12 cellular contexts compared by ENCODE assay signal in genomic region chr14:90300649-90301048, GRCh38. TPM values are rescaled to one million over a fixed set of nuclear protein-coding genes. Genes with fewer than 3 reads are reported as not detected.
A peak's percentile ranks its signal among the peaks of the same experiment; 100 is the strongest.
DNase-seq lines count a peak whose midpoint lies in the region; ATAC-seq and TF ChIP-seq lines count a peak whose summit lies in the region.
"Had no signal": no experiment of that assay in that cellular context is flagged by ENCODE, and none has a peak within 500 bp of the region (broad histone marks: within the 10 kb centered on the region; RNA-seq: fewer than 3 reads in every experiment).

No MANE protein-coding gene starts in this region.

- H3K4me3 ChIP-seq in left ventricle myocardium inferior, result no peak overlapping the region
- no peak overlapping the region for H3K4me3 ChIP-seq in fibroblast of villous mesenchyme (ENCODE audit: low read depth, low read length)
- H3K4me3 ChIP-seq in upper lobe of right lung, result no peak overlapping the region
- no peak overlapping the region for H3K4me3 ChIP-seq in ascending aorta
- H3K4me3 ChIP-seq: breast epithelium, right lobe of liver had no signal

- H3K36me3 ChIP-seq in left ventricle myocardium inferior, result peaks cover 52% of the 10 kb centered on the region
- peaks cover 44% of the 10 kb centered on the region for H3K36me3 ChIP-seq in upper lobe of right lung
- H3K36me3 ChIP-seq in ascending aorta, result peaks cover 19 to 36% of the 10 kb centered on the region in 2 donors
- H3K36me3 ChIP-seq: breast epithelium had no signal

- H3K9me3 ChIP-seq in left ventricle myocardium inferior (replicated peaks) (no peaks in the 10 kb centered on the region), upper lobe of right lung (no peaks in the 10 kb centered on the region), ascending aorta (no peaks in the 10 kb centered on the region)
- H3K9me3 ChIP-seq: breast epithelium, right lobe of liver had no signal

- H3K27me3 ChIP-seq in left ventricle myocardium inferior (ENCODE audit: low read depth) (no peaks in the 10 kb centered on the region), upper lobe of right lung (no peaks in the 10 kb centered on the region), ascending aorta (no peaks in the 10 kb centered on the region)
- H3K27me3 ChIP-seq: breast epithelium, right lobe of liver had no signal

- POLR2A ChIA-PET in HEK293T (lab: Yijun Ruan, JAX), result interaction anchor here (1.2 to 1.4 kb wide), 2 partner anchors 96 to 97 kb away, joined by 4 to 6 read pairs; no protein-coding TSS in a partner anchor

- H3K4me1 ChIP-seq in left ventricle myocardium inferior (peaks cover 41% of the 10 kb centered on the region), upper lobe of right lung (peaks cover 9% of the 10 kb centered on the region), ascending aorta (peaks cover 0 to 14% of the 10 kb centered on the region in 2 donors)

- TF ChIP-seq CTCF in left ventricle myocardium inferior (IDR thresholded peaks at IDR 0.05; ENCODE audit: borderline replicate concordance) (no peak), fibroblast of villous mesenchyme (IDR thresholded peaks at IDR 0.05; ENCODE audit: insufficient read depth, low read depth, low read length) (no peak), upper lobe of right lung (IDR thresholded peaks at IDR 0.05) (no peak), ascending aorta (IDR thresholded peaks at IDR 0.05) (no peak)

- H3K27ac ChIP-seq in left ventricle myocardium inferior (replicated peaks) (peak overlapping the region; percentile 71), upper lobe of right lung (no peak overlapping the region), ascending aorta (peak overlapping the region in 1 of 2 donors; percentile 26)
- H3K27ac ChIP-seq: right lobe of liver had no signal

- DNase-seq in left ventricle myocardium inferior, result no peak
- no peak for DNase-seq in cardiac septum (ENCODE audit: low spot score)
- peak; percentile 7 for DNase-seq in T1000 (lab: John Stamatoyannopoulos, UW)
- peak; percentile 68 for DNase-seq in fibroblast of villous mesenchyme (ENCODE audit: low read depth)
- DNase-seq in upper lobe of right lung, result no peak
- no peak for DNase-seq in stimulated activated CD4-positive, alpha-beta T cell treated with anti-CD3 and anti-CD28 coated beads, Interleukin-4, amount 100 ng/mL, for 24 hours
- DNase-seq in ascending aorta (ENCODE audit: low spot score in 2 of 2), result no peak
- DNase-seq in HEK293T (ENCODE audit: extremely low spot score), result no peak
- DNase-seq: COR-L47, NCI-H1436 had no signal

- intact Hi-C loops in left ventricle myocardium inferior (cut with micrococcal nuclease), result no loop called here
- intact Hi-C loops in cardiac septum (cut with DNase I), result loop anchor here (5.0 to 10.0 kb wide), 3 partner anchors 97 to 457 kb away; partner anchors contain the start of gene CALM1
- intact Hi-C loops in upper lobe of right lung (cut with DNase I), result no loop called here
- intact Hi-C loops in ascending aorta (cut with DNase I), result loop anchor here (2.0 to 5.0 kb wide), 4 partner anchors 43 to 516 kb away; partner anchors contain the start of genes PSMC1 and TTC7B

- CTCF ChIA-PET in HEK293T (lab: Yijun Ruan, JAX), result no interaction called here

- ATAC-seq in upper lobe of right lung, result peak; percentile 23
- ATAC-seq: right lobe of liver had no signal

TF ChIP-seq in HEK293T, 16 proteins besides CTCF, POLR2A, EP300 and RAD21:
- TF ChIP-seq L3MBTL2 (conservative IDR thresholded peaks at IDR 0.05), result no peak
- no peak for TF ChIP-seq FOXK2 (IDR thresholded peaks at IDR 0.05)
- TF ChIP-seq HDGF (IDR thresholded peaks at IDR 0.05; ENCODE audit: borderline replicate concordance), result no peak
- no peak for TF ChIP-seq ELF4 (IDR thresholded peaks at IDR 0.05)
- no peak for TF ChIP-seq SUZ12 (IDR thresholded peaks at IDR 0.05)
- TF ChIP-seq ARNT (IDR thresholded peaks at IDR 0.05), result no peak
- no peak for TF ChIP-seq FOXA1 (IDR thresholded peaks at IDR 0.05)
TF ChIP-seq in HEK293T: peak in this region for 0.

RNA-seq across cellular contexts. Expression of gene NRDE2, which starts 31.1 kb away (rescaled TPM):
- total RNA-seq in left ventricle myocardium inferior (10.5 TPM), cardiac septum (11.2 TPM), fibroblast of villous mesenchyme (10.0 and 12.1 TPM in 2 replicates), upper lobe of right lung (22.2 TPM), ascending aorta (9.2 TPM)

RNA-seq across cellular contexts. Expression of gene PSMC1, which starts 44.3 kb away (rescaled TPM):
- 121 TPM for total RNA-seq in left ventricle myocardium inferior
- total RNA-seq in cardiac septum, result 125 TPM
- 88.3 and 113 TPM in 2 replicates for total RNA-seq in fibroblast of villous mesenchyme
- 75.1 TPM for total RNA-seq in upper lobe of right lung
- 93.2 TPM for total RNA-seq in ascending aorta

Comparison
In these comparisons a context has a peak if more than half of its experiments do, and no peak if none do; other contexts are left out.
1. intact Hi-C loops: an anchor here in cardiac septum (5.0 to 10.0 kb wide) and ascending aorta (2.0 to 5.0 kb wide); none called in left ventricle myocardium inferior and upper lobe of right lung.
2. DNase-seq: peak in T1000 (single experiment) and fibroblast of villous mesenchyme (single experiment); none in left ventricle myocardium inferior (single experiment), cardiac septum (single experiment), upper lobe of right lung (single experiment), stimulated activated CD4-positive, alpha-beta T cell treated with anti-CD3 and anti-CD28 coated beads, Interleukin-4, amount 100 ng/mL, for 24 hours (single experiment), ascending aorta (0 of 2) and HEK293T (single experiment).